1 cellular context compared by ENCODE assay signal in the genomic region with DNA sequence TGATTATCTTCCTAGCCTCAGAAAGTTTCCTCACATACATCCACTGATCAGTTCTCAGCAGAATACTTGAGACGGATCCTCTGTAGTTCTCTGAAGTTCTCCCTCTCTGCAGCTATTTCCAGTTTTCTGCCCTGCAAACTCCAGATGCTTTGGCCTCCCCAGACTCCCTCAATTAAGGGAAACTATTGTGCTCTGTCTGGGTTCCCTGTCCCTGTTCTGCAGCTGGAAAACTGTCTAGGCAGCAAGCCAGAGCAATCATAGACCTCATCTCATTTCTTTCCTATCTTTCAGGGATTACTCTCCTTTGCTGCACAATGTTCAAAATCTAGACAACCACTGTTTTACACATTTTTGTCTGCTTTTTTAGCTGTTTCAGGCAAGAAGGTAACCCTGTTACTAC.
TF ChIP-seq lines count a peak whose summit lies in the region.

No MANE protein-coding gene starts in this region.

TF ChIP-seq in HepG2, 621 proteins besides CTCF, POLR2A, EP300 and RAD21:
- TF ChIP-seq ZNF747 (CRISPR knock-in tag; IDR thresholded peaks at IDR 0.05; ENCODE audit: borderline replicate concordance), result no peak
TF ChIP-seq in HepG2: peak in this region for 0.
